In the genomic region with DNA sequence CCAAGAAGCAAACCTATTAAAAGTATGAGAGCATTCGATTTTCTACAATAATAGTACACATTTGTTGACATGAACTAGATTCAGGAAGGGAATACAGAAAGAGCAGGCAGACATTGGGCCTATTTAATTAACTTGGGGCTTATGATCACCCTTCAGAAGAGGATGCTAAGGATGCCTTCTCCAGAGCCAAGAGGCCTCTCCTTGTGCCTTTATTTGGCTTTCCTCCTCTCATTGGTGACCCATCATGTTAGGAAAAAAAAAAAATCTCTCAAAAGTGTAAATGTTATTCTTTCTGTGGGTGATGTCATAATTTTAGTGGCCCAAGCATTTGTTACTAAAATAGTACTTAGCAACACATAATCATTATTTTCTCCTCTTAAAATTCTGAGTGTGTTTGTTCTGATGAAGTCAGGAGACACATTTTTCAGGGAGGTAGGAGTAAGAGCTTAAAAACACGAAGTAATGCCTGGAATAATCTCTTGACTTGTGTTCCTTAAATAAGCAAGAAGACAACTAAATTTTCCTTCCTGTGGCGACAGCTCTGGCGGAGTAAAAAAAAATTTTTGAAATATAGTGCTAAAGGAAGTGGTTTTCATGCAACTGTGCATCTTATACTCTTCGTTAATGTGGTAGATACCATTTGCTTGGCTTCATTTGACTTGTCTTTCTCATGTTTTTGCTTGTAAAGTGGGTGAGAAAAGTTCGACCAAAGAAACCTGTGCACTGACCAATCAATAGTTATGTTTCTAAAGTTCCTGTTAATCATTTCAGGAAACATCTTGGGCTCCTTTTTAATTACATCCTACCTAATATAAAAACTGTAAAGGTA, we compare ENCODE assay signal across 8 cellular contexts. TPM values are rescaled to one million over a fixed set of nuclear protein-coding genes. Genes with fewer than 3 reads are reported as not detected.
DNase-seq lines count a peak whose midpoint lies in the region; ATAC-seq and TF ChIP-seq lines count a peak whose summit lies in the region.

No MANE protein-coding gene starts in this region.

- DNase-seq in activated CD4-positive, alpha-beta T cell treated with anti-CD3 and anti-CD28 coated beads, Interleukin-2, amount 10 ng/mL, durations not matched to agents 24 days and 14 days, result peak; percentile 83
- DNase-seq in activated CD4-positive, alpha-beta T cell treated with anti-CD3 and anti-CD28 coated beads, Interleukin-2, amount 50 U/mL, for 1 hour, result no peak
- DNase-seq in SKM-1 treated with dmso at 0.1 percent for 144 hours (lab: John Stamatoyannopoulos, UW; ENCODE audit: unreplicated experiment) (peak; percentile 59), dorsolateral prefrontal cortex (no peak), H7 (no peak), KG1 (lab: John Stamatoyannopoulos, UW) (no peak)
- peak; percentile 64 for DNase-seq in natural killer cell treated with Interleukin-12 subunit alpha and Interleukin-12 subunit beta and Interleukin-15 and Interleukin-18, amount 100 ng/mL, for 72 hours (ENCODE audit: low spot score)

- no peak overlapping the region for H3K4me3 ChIP-seq in dorsolateral prefrontal cortex
- no peak overlapping the region for H3K4me3 ChIP-seq in H7 (ENCODE audit: insufficient read depth, low read depth, low read length)

- H3K4me3 Mint-ChIP-seq in activated CD4-positive, alpha-beta T cell treated with anti-CD3 and anti-CD28 coated beads, Interleukin-2, amount 10 ng/mL, durations not matched to agents 24 days and 14 days, result peak overlapping the region; percentile 77
- H3K4me3 Mint-ChIP-seq in natural killer cell treated with Interleukin-12 subunit alpha and Interleukin-12 subunit beta and Interleukin-15 and Interleukin-18, amount 100 ng/mL, for 72 hours, result peak overlapping the region; percentile 87

- no peak for TF ChIP-seq CTCF in dorsolateral prefrontal cortex (IDR thresholded peaks at IDR 0.05 in 54 of 56, conservative IDR thresholded peaks at IDR 0.05 in 2 of 56; ENCODE audit: low read depth in 1 of 56, partially characterized antibody in 56 of 56)

- intact Hi-C loops in activated CD4-positive, alpha-beta T cell treated with anti-CD3 and anti-CD28 coated beads, Interleukin-2, amount 10 ng/mL, durations not matched to agents 24 days and 14 days (cut with micrococcal nuclease), result loop anchor here (1.0 to 5.0 kb wide), 7 partner anchors 11 to 1367 kb away; partner anchors contain the start of genes GPR171 and MBNL1
- intact Hi-C loops in dorsolateral prefrontal cortex (cut with DNase I), result no loop called here

- H3K27ac Mint-ChIP-seq in activated CD4-positive, alpha-beta T cell treated with anti-CD3 and anti-CD28 coated beads, Interleukin-2, amount 10 ng/mL, durations not matched to agents 24 days and 14 days, result peak overlapping the region; percentile 95
- H3K27ac Mint-ChIP-seq in natural killer cell treated with Interleukin-12 subunit alpha and Interleukin-12 subunit beta and Interleukin-15 and Interleukin-18, amount 100 ng/mL, for 72 hours, result peak overlapping the region; percentile 96 to 97

- H3K27me3 ChIP-seq in dorsolateral prefrontal cortex (no peaks in the 10 kb centered on the region), H7 (ENCODE audit: control insufficient read depth, insufficient read depth, low read length) (peaks cover 4% of the 10 kb centered on the region; the same call in 1 of the 2 replicates)

- no peaks in the 10 kb centered on the region for H3K27me3 Mint-ChIP-seq in activated CD4-positive, alpha-beta T cell treated with anti-CD3 and anti-CD28 coated beads, Interleukin-2, amount 10 ng/mL, durations not matched to agents 24 days and 14 days
- no peaks in the 10 kb centered on the region for H3K27me3 Mint-ChIP-seq in natural killer cell treated with Interleukin-12 subunit alpha and Interleukin-12 subunit beta and Interleukin-15 and Interleukin-18, amount 100 ng/mL, for 72 hours

- H3K36me3 Mint-ChIP-seq in activated CD4-positive, alpha-beta T cell treated with anti-CD3 and anti-CD28 coated beads, Interleukin-2, amount 10 ng/mL, durations not matched to agents 24 days and 14 days (ENCODE audit: low read depth), result peaks cover 29% of the 10 kb centered on the region
- H3K36me3 Mint-ChIP-seq in natural killer cell treated with Interleukin-12 subunit alpha and Interleukin-12 subunit beta and Interleukin-15 and Interleukin-18, amount 100 ng/mL, for 72 hours, result no peaks in the 10 kb centered on the region

- H3K27ac ChIP-seq in dorsolateral prefrontal cortex, result peak overlapping the region in 4 of 59 donors; percentile 8 to 34 (median 18)

- peaks cover 82% of the 10 kb centered on the region for H3K4me1 Mint-ChIP-seq in activated CD4-positive, alpha-beta T cell treated with anti-CD3 and anti-CD28 coated beads, Interleukin-2, amount 10 ng/mL, durations not matched to agents 24 days and 14 days
- peaks cover 69 to 94% of the 10 kb centered on the region in 2 donors for H3K4me1 Mint-ChIP-seq in natural killer cell treated with Interleukin-12 subunit alpha and Interleukin-12 subunit beta and Interleukin-15 and Interleukin-18, amount 100 ng/mL, for 72 hours (ENCODE audit: low read depth in 2 of 2)

- peaks cover 4% of the 10 kb centered on the region for H3K9me3 Mint-ChIP-seq in activated CD4-positive, alpha-beta T cell treated with anti-CD3 and anti-CD28 coated beads, Interleukin-2, amount 10 ng/mL, durations not matched to agents 24 days and 14 days
- peaks cover 3% of the 10 kb centered on the region for H3K9me3 Mint-ChIP-seq in natural killer cell treated with Interleukin-12 subunit alpha and Interleukin-12 subunit beta and Interleukin-15 and Interleukin-18, amount 100 ng/mL, for 72 hours

- peak; percentile 78 for ATAC-seq in HG02798 (IDR thresholded peaks at IDR 0.05; ENCODE audit: poor library complexity, unreplicated experiment)
- peak; percentile 67 to 73 for ATAC-seq in natural killer cell treated with Interleukin-12 subunit alpha and Interleukin-12 subunit beta and Interleukin-15 and Interleukin-18, amount 100 ng/mL, for 72 hours

- no peaks in the 10 kb centered on the region for H3K36me3 ChIP-seq in H7 (replicated peaks; ENCODE audit: control insufficient read depth, insufficient read depth, low read length)

RNA-seq across cellular contexts. Expression of gene MBNL1, which starts 11.3 kb away (rescaled TPM):
- total RNA-seq in activated CD4-positive, alpha-beta T cell treated with anti-CD3 and anti-CD28 coated beads, Interleukin-2, amount 10 ng/mL, durations not matched to agents 24 days and 14 days, result 296 and 298 TPM in 2 replicates
- 100 to 1,000 TPM; 353 to 509 TPM for total RNA-seq in natural killer cell treated with Interleukin-12 subunit alpha and Interleukin-12 subunit beta and Interleukin-15 and Interleukin-18, amount 100 ng/mL, for 72 hours
- 100 to 1,000 TPM; 106 to 168 (median 132) TPM for total RNA-seq in dorsolateral prefrontal cortex
- total RNA-seq in H7 (2014; rRNA removed; shearing (Covaris generic)), result 11.1 and 25.3 TPM in 2 replicates

Comparison
In these comparisons a context has a peak if more than half of its experiments do, and no peak if none do; other contexts are left out.
1. DNase-seq: peak in activated CD4-positive, alpha-beta T cell treated with anti-CD3 and anti-CD28 coated beads, Interleukin-2, amount 10 ng/mL, durations not matched to agents 24 days and 14 days (single experiment), SKM-1 treated with dmso at 0.1 percent for 144 hours (single experiment) and natural killer cell treated with Interleukin-12 subunit alpha and Interleukin-12 subunit beta and Interleukin-15 and Interleukin-18, amount 100 ng/mL, for 72 hours (single experiment); none in activated CD4-positive, alpha-beta T cell treated with anti-CD3 and anti-CD28 coated beads, Interleukin-2, amount 50 U/mL, for 1 hour (single experiment), dorsolateral prefrontal cortex (0 of 10), H7 (single experiment) and KG1 (single experiment).